In the genomic region with DNA sequence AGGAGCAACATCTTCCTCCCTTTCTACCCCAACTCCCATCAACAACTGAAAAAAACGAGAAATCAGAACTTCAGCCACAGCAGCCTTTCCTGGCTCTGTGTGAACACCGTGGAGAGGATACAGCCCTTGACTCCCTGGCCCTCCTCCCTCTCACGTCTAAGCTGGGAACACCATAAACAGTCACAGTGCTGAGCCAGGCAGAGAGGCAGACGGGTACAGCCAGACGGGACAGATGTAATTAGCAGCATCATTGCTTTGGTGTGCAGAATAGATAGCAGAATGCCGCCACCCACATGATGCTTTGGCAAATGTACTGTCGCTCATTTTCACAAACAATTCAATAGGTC, we compare ENCODE assay signal across 1 cellular context.
TF ChIP-seq lines count a peak whose summit lies in the region.

No MANE protein-coding gene starts in this region.

TF ChIP-seq in IMR-90, 13 proteins besides CTCF, POLR2A, EP300 and RAD21:
- TF ChIP-seq MXI1 (IDR thresholded peaks at IDR 0.05; ENCODE audit: borderline replicate concordance, low read depth, low read length) (no peak), MAZ (IDR thresholded peaks at IDR 0.05; ENCODE audit: borderline replicate concordance, low read depth, low read length) (no peak), NFE2L2 (IDR thresholded peaks at IDR 0.05; ENCODE audit: low read depth, low read length) (no peak), CHD1 (IDR thresholded peaks at IDR 0.05; ENCODE audit: low read depth, low read length) (no peak), MAFK (IDR thresholded peaks at IDR 0.05; ENCODE audit: low read depth, low read length) (no peak), RCOR1 (IDR thresholded peaks at IDR 0.05; ENCODE audit: insufficient replicate concordance, low read length) (no peak), SMC3 (IDR thresholded peaks at IDR 0.05; ENCODE audit: low read depth, low read length) (no peak), CEBPB (IDR thresholded peaks at IDR 0.05; ENCODE audit: low read depth, low read length) (no peak), USF2 (IDR thresholded peaks at IDR 0.05; ENCODE audit: low read depth, low read length) (no peak), BHLHE40 (IDR thresholded peaks at IDR 0.05; ENCODE audit: low read depth, low read length) (no peak), ELK1 (IDR thresholded peaks at IDR 0.05; ENCODE audit: borderline replicate concordance, low read depth, low read length) (no peak), RFX5 (IDR thresholded peaks at IDR 0.05; ENCODE audit: low read depth, low read length) (no peak), FOS (IDR thresholded peaks at IDR 0.05; ENCODE audit: low read depth, low read length) (no peak)
